Comparison of ENCODE assay signal across 23 cellular contexts in genomic region chr11:16043617-16044016, GRCh38.
"Had no signal": no experiment of that assay in that cellular context is flagged by ENCODE, and none has a peak within 500 bp of the region (broad histone marks: within the 10 kb centered on the region; RNA-seq: fewer than 3 reads in every experiment).

No MANE protein-coding gene starts in this region.

- H3K27me3 ChIP-seq: breast epithelium, SJSA1 had no signal

- H3K36me3 ChIP-seq: breast epithelium, SJSA1 had no signal

- DNase-seq: activated CD4-positive, alpha-beta T cell treated with anti-CD3 and anti-CD28 coated beads for 4 hours; activated CD8-positive, alpha-beta memory T cell treated with anti-CD3 and anti-CD28 coated beads, Interleukin-2, amount 50 U/mL, for 48 hours; activated CD8-positive, alpha-beta T cell treated with anti-CD3 and anti-CD28 coated beads, Interleukin-2, amount 10 ng/mL, durations not matched to agents 7 days and 5 days; activated naive CD4-positive, alpha-beta T cell treated with anti-CD3 and anti-CD28 coated beads, Interleukin-2, amount 50 U/mL, for 16 hours; activated naive CD8-positive, alpha-beta T cell treated with anti-CD3 and anti-CD28 coated beads, Interleukin-2, amount 10 ng/mL, durations not matched to agents 7 days and 5 days; activated T-cell treated with anti-CD3 and anti-CD28 coated beads, Interleukin-2, amount 50 U/mL, for 1 hour; aorta; NCI-H1105 treated with DMSO at 0.1 percent for 48 hours; NCI-H1436 treated with DMSO at 0.1 percent for 48 hours; NCI-H187 treated with DMSO at 0.1 percent for 48 hours; NCI-H2081 treated with DMSO at 0.1 percent for 48 hours; NCI-H2227 treated with DMSO at 0.1 percent for 48 hours; NCI-H446 treated with DMSO at 0.1 percent for 48 hours; NCI-H524 treated with DMSO at 0.1 percent for 48 hours; NCI-H774; RPMI8226; SHP77 had no signal

- H3K4me3 ChIP-seq: breast epithelium, SJSA1 had no signal

- H3K27ac ChIP-seq: breast epithelium, SJSA1 had no signal

- H3K4me1 ChIP-seq: breast epithelium, SJSA1 had no signal

- ATAC-seq: activated CD4-positive, CD25-positive, alpha-beta regulatory T cell treated with anti-CD3 and anti-CD28 coated beads, Interleukin-2, amount 50 U/mL, for 24 hours; activated CD8-positive, alpha-beta T cell treated with anti-CD3 and anti-CD28 coated beads, Interleukin-2, amount 10 ng/mL, durations not matched to agents 7 days and 5 days; HepG2; Panc1; SK-N-SH treated with all-trans-retinoic acid at 6 μM for 48 hours had no signal

- H3K9me3 ChIP-seq: breast epithelium, SJSA1 had no signal
